Comparison of ENCODE assay signal across 24 cellular contexts in the genomic region with DNA sequence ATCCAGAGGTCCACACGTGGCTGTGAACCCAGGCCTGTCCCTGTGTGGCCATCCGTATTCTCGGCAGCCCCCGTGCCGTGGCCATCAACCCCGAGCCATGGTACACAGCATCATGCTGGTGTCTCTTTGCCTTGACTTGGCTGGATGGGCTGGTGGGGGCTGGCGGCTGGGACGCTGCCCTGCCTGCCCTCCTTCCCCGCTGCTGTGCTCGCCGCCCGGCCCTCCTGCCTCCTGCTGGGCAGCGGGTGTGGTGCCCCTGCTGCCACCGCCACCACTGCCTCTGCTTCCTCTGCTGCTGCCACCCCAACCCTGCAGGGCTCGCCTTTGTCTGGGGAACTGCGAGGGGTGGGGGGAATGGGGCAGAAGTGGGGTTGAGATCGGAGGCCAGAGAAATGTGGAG. TPM values are rescaled to one million over a fixed set of nuclear protein-coding genes. Genes with fewer than 3 reads are reported as not detected.
A peak's percentile ranks its signal among the peaks of the same experiment; 100 is the strongest.
DNase-seq lines count a peak whose midpoint lies in the region; ATAC-seq, FAIRE-seq and TF ChIP-seq lines count a peak whose summit lies in the region.
"Had no signal": no experiment of that assay in that cellular context is flagged by ENCODE, and none has a peak within 500 bp of the region (broad histone marks: within the 10 kb centered on the region; RNA-seq: fewer than 3 reads in every experiment).

No MANE protein-coding gene starts in this region.

- no peak overlapping the region for H3K4ac ChIP-seq in mesendoderm (ENCODE audit: low read depth, low read length)

- H3K9me1 ChIP-seq in K562 (ENCODE audit: control insufficient read depth, insufficient read depth, low read length) = no peaks in the 10 kb centered on the region

- H3K23ac ChIP-seq in mesendoderm (ENCODE audit: low read length) = no peak overlapping the region

- H3K56ac ChIP-seq in mesendoderm (ENCODE audit: low read length) = peak overlapping the region; percentile 49

- no peak overlapping the region for H2BK5ac ChIP-seq in mesendoderm (ENCODE audit: low read length)

- no peak overlapping the region for H2AK5ac ChIP-seq in mesendoderm (ENCODE audit: low read length)

- H3K4me2 ChIP-seq in K562 (ENCODE audit: insufficient read depth, low read length) (no peak overlapping the region), mesendoderm (ENCODE audit: low read length) (no peak overlapping the region)
- H3K4me2 ChIP-seq: KMS-11 had no signal

- peaks cover 13% of the 10 kb centered on the region for H3K36me3 Mint-ChIP-seq in activated CD4-positive, alpha-beta T cell treated with anti-CD3 and anti-CD28 coated beads, Interleukin-2, amount 10 ng/mL, durations not matched to agents 7 days and 5 days (ENCODE audit: low read depth)

- H2BK120ac ChIP-seq in mesendoderm (ENCODE audit: low read depth, low read length) = no peak overlapping the region

- H3K9ac ChIP-seq in K562 (ENCODE audit: insufficient read depth in 1 of 2, low read depth in 2 of 2, low read length in 2 of 2) (no peak overlapping the region), mesendoderm (ENCODE audit: low read length) (no peak overlapping the region)
- H3K9ac ChIP-seq: KMS-11 had no signal

- no peak overlapping the region for H4K5ac ChIP-seq in mesendoderm (ENCODE audit: low read length)

- no peak overlapping the region for H3K27ac Mint-ChIP-seq in activated CD4-positive, alpha-beta T cell treated with anti-CD3 and anti-CD28 coated beads, Interleukin-2, amount 10 ng/mL, durations not matched to agents 7 days and 5 days
- H3K27ac Mint-ChIP-seq: CD4-positive, CD25-positive, alpha-beta regulatory T cell had no signal

- H3K18ac ChIP-seq in mesendoderm (ENCODE audit: low read length) = no peak overlapping the region

- H2BK15ac ChIP-seq in mesendoderm (replicated peaks; ENCODE audit: low read depth) = no peak overlapping the region

- BruUV-seq in K562 (replicated peaks; lab: Mats Ljungman, UMichigan) = no TSS peak

- no peaks in the 10 kb centered on the region for H3K9me3 ChIP-seq in cardiac muscle cell (ENCODE audit: low read depth)
- no peaks in the 10 kb centered on the region for H3K9me3 ChIP-seq in K562 (replicated peaks; ENCODE audit: control insufficient read depth, insufficient read depth, low read depth, low read length)
- no peaks in the 10 kb centered on the region for H3K9me3 ChIP-seq in WERI-Rb-1 (ENCODE audit: severe bottlenecking)
- H3K9me3 ChIP-seq: BE2C, Caco-2, HAP-1 had no signal

- TF ChIP-seq CTCF in cardiac muscle cell (IDR thresholded peaks at IDR 0.05; ENCODE audit: low read depth, low read length) (peak; percentile 7), K562 (IDR thresholded peaks at IDR 0.05 in 2 of 3, conservative IDR thresholded peaks at IDR 0.05 in 1 of 3; ENCODE audit: insufficient read depth in 2 of 3, low read depth in 1 of 3, low read length in 3 of 3) (0 out of 6 replicates have a peak, but pooled peaks of 1 of the 3 experiments have one; percentile 8), WERI-Rb-1 (IDR thresholded peaks at IDR 0.05; ENCODE audit: low read depth, low read length) (no peak)

- H3K27me3 ChIP-seq in cardiac muscle cell = no peaks in the 10 kb centered on the region
- no peaks in the 10 kb centered on the region for H3K27me3 ChIP-seq in K562 (ENCODE audit: control insufficient read depth in 2 of 2, insufficient read depth in 2 of 2, low read length in 2 of 2)
- H3K27me3 ChIP-seq in mesendoderm (ENCODE audit: insufficient read depth, low read length, poor library complexity) = no peaks in the 10 kb centered on the region
- H3K27me3 ChIP-seq in WERI-Rb-1 (ENCODE audit: insufficient read depth, low read depth, severe bottlenecking) = no peaks in the 10 kb centered on the region
- H3K27me3 ChIP-seq: BE2C had no signal

- DNase-seq in cardiac muscle cell (ENCODE audit: low read depth in 1 of 2, low spot score in 1 of 2) (no peak), Right ventricle myocardium superior (no peak), K562 (ENCODE audit: extremely low read depth in 1 of 4, low spot score in 3 of 4) (no peak), mesendoderm (no peak), T1000 (lab: John Stamatoyannopoulos, UW) (no peak), WERI-Rb-1 (no peak)
- no peak for DNase-seq in activated CD4-positive, alpha-beta T cell treated with anti-CD3 and anti-CD28 coated beads, Interleukin-2, amount 10 ng/mL, durations not matched to agents 7 days and 5 days
- DNase-seq: BE2C; Caco-2; CD4-positive, CD25-positive, alpha-beta regulatory T cell; DMS153; GDM1; MV-4-11; NCI-H1694 treated with DMSO at 0.1 percent for 48 hours; NCI-H2107; NCI-H510A; NCI-H774; SHP77 treated with DMSO at 0.1 percent for 48 hours had no signal

- whole genome bisulfite sequencing in K562 (ENCODE audit: insufficient coverage, low coverage, missing lambda C conversion rate) = 79% methylated on average over 9 of the region's 17 CpGs
- WGBS in mesendoderm (ENCODE audit: extremely low coverage, insufficient coverage, low lambda C conversion rate) = no CpG with 5 or more reads among the region's 17 CpGs

- H3K79me2 ChIP-seq in K562 (ENCODE audit: control insufficient read depth, insufficient read depth, low read length) = no peaks in the 10 kb centered on the region
- H3K79me2 ChIP-seq in mesendoderm (ENCODE audit: control insufficient read depth, insufficient read depth, low read length) = peaks cover 2% of the 10 kb centered on the region

- no peaks in the 10 kb centered on the region for H3K27me3 Mint-ChIP-seq in activated CD4-positive, alpha-beta T cell treated with anti-CD3 and anti-CD28 coated beads, Interleukin-2, amount 10 ng/mL, durations not matched to agents 7 days and 5 days
- H3K27me3 Mint-ChIP-seq: CD4-positive, CD25-positive, alpha-beta regulatory T cell had no signal

- H3K36me3 ChIP-seq in cardiac muscle cell (no peaks in the 10 kb centered on the region), K562 (ENCODE audit: control insufficient read depth, insufficient read depth, low read length) (peaks cover 2% of the 10 kb centered on the region; the same call in 1 of the 3 replicates), mesendoderm (ENCODE audit: control insufficient read depth, insufficient read depth, low read length) (peaks cover 7% of the 10 kb centered on the region), WERI-Rb-1 (peaks cover 8% of the 10 kb centered on the region)

- ATAC-seq in Right ventricle myocardium superior (ENCODE audit: poor library complexity) (no peak), K562 (no peak), HG03565 (IDR thresholded peaks at IDR 0.05; ENCODE audit: unreplicated experiment) (no peak)

- H2AFZ ChIP-seq in K562 (ENCODE audit: low read depth, low read length) = no peak overlapping the region

- no peak for TF ChIP-seq RAD21 in K562 (CRISPR knock-in tag; conservative IDR thresholded peaks at IDR 0.05 in 1 of 2, IDR thresholded peaks at IDR 0.05 in 1 of 2)

- intact Hi-C loops in Right ventricle myocardium superior (cut with DNase I) = no loop called here
- intact Hi-C loops in K562 (cut with micrococcal nuclease) = loop anchor here (10.0 kb wide), 1 partner anchor 399 kb away; no protein-coding TSS in a partner anchor

- FAIRE-seq in K562 (lab: Jason Lieb, UNC) = no peak
- FAIRE-seq: A204.1, RCC 7860 had no signal

- no peak overlapping the region for H4K8ac ChIP-seq in mesendoderm (ENCODE audit: low read depth, low read length)

- H3K4me3 ChIP-seq in cardiac muscle cell (no peak overlapping the region), K562 (no peak overlapping the region), mesendoderm (ENCODE audit: low read length) (no peak overlapping the region), WERI-Rb-1 (ENCODE audit: low read depth, low read length) (no peak overlapping the region)
- H3K4me3 ChIP-seq: HAP-1 had no signal

- H3K9me3 Mint-ChIP-seq in activated CD4-positive, alpha-beta T cell treated with anti-CD3 and anti-CD28 coated beads, Interleukin-2, amount 10 ng/mL, durations not matched to agents 7 days and 5 days = no peaks in the 10 kb centered on the region
- H3K9me3 Mint-ChIP-seq: CD4-positive, CD25-positive, alpha-beta regulatory T cell had no signal

- no peak for TF ChIP-seq POLR2A in K562 (conservative IDR thresholded peaks at IDR 0.05)

- peaks cover 6% of the 10 kb centered on the region for H3K79me1 ChIP-seq in mesendoderm (ENCODE audit: low read length)

- H3K4me1 ChIP-seq in cardiac muscle cell (ENCODE audit: low read depth) (no peaks in the 10 kb centered on the region), K562 (replicated peaks in 1 of 2; ENCODE audit: control insufficient read depth in 2 of 2, insufficient read depth in 2 of 2, low read length in 2 of 2) (peaks cover 0 to 15% of the 10 kb centered on the region in 2 experiments; a peak in 2 of 5 replicates), mesendoderm (ENCODE audit: control insufficient read depth, low read depth, low read length) (no peaks in the 10 kb centered on the region)
- H3K4me1 ChIP-seq: BE2C, HAP-1 had no signal

- in situ Hi-C loops in K562 (cut with MboI) = no loop called here

- H3K27ac ChIP-seq in cardiac muscle cell (no peak overlapping the region), K562 (ENCODE audit: extremely low read depth, low read depth, low read length) (no peak overlapping the region), mesendoderm (ENCODE audit: low read depth, low read length) (no peak overlapping the region), WERI-Rb-1 (no peak overlapping the region)
- H3K27ac ChIP-seq: KMS-11 had no signal

- H3K4me3 Mint-ChIP-seq in activated CD4-positive, alpha-beta T cell treated with anti-CD3 and anti-CD28 coated beads, Interleukin-2, amount 10 ng/mL, durations not matched to agents 7 days and 5 days = no peak overlapping the region
- H3K4me3 Mint-ChIP-seq: CD4-positive, CD25-positive, alpha-beta regulatory T cell had no signal

- no peaks in the 10 kb centered on the region for H3K4me1 Mint-ChIP-seq in activated CD4-positive, alpha-beta T cell treated with anti-CD3 and anti-CD28 coated beads, Interleukin-2, amount 10 ng/mL, durations not matched to agents 7 days and 5 days

- CTCF ChIA-PET in K562 (lab: Yijun Ruan, JAX; ENCODE audit: low intra/inter-chr PET ratio) = no interaction called here
- CTCF ChIA-PET in activated CD4-positive, alpha-beta T cell treated with anti-CD3 and anti-CD28 coated beads, Interleukin-2, amount 10 ng/mL, durations not matched to agents 7 days and 5 days (lab: Charles Lee) = no interaction called here

- TF ChIP-seq EP300 in K562 (IDR thresholded peaks at IDR 0.05; ENCODE audit: low read length) = no peak

- POLR2A ChIA-PET in K562 (lab: Yijun Ruan, JAX) = no interaction called here
- POLR2A ChIA-PET in activated CD4-positive, alpha-beta T cell treated with anti-CD3 and anti-CD28 coated beads, Interleukin-2, amount 10 ng/mL, durations not matched to agents 7 days and 5 days (lab: Charles Lee) = no interaction called here

- H4K20me1 ChIP-seq in K562 (replicated peaks; ENCODE audit: control insufficient read depth, insufficient read depth, low read length) = no peaks in the 10 kb centered on the region

RNA-seq across cellular contexts. Expression of a gene that starts 19.7 kb away (rescaled TPM):
- total RNA-seq in cardiac muscle cell = 0.95 and 2.1 TPM in 2 replicates
- 0.64 and 2.7 TPM in 2 replicates for polyA plus RNA-seq in cardiac muscle cell
- total RNA-seq in Right ventricle myocardium superior = 45.2 TPM
- total RNA-seq in K562 (2011; cell fraction: chromatin; rRNA removed; ENCODE audit: low replicate concordance) = 11.5 and 24.1 TPM in 2 replicates
- 15.1 and 17.2 TPM in 2 replicates for total RNA-seq in K562 (2011; cell fraction: nucleolus; rRNA removed)
- total RNA-seq in K562 (2011; cell fraction: nucleoplasm; rRNA removed) = 13.1 and 17.8 TPM in 2 replicates
- total RNA-seq in K562 (2014; rRNA removed) = 4.3 and 5.9 TPM in 2 replicates
- total RNA-seq in K562 (2014; rRNA removed; fragmentation: Illumina TruSeq; extraction: Trizol) = 1.6 and 1.8 TPM in 2 replicates
- total RNA-seq in K562 (2015; rRNA removed; fragmentation: Illumina TruSeq; extraction: Trizol) = 1.8 and 2.3 TPM in 2 replicates
- total RNA-seq in K562 (2021) = 26.3 and 32.2 TPM in 2 replicates
- polyA plus RNA-seq in K562 (2011; rRNA removed) = 3.0 and 9.6 TPM in 2 replicates
- 6.5 and 11.7 TPM in 2 replicates for polyA plus RNA-seq in K562 (2011; cell fraction: cytosol; rRNA removed)
- polyA plus RNA-seq in K562 (2011; cell fraction: nucleus; rRNA removed) = 5.3 and 11.9 TPM in 2 replicates
- polyA plus RNA-seq in K562 (2012) = 20.4 and 23.6 TPM in 2 replicates
- 14.7 and 15.3 TPM in 2 replicates for polyA plus RNA-seq in K562 (2014; fragmentation: Illumina TruSeq; extraction: Trizol)
- 1 to 10 TPM; 1.7 to 2.1 TPM for polyA plus RNA-seq in K562 (2014; fragmentation: Nextera tagmentation; extraction: Ambion mirVana)
- polyA plus RNA-seq in K562 (2014; rRNA removed) = 7.5 and 9.0 TPM in 2 replicates
- polyA minus RNA-seq in K562 (2011; rRNA and poly(A)+ RNA removed) = 4.3 and 4.9 TPM in 2 replicates
- polyA minus RNA-seq in K562 (2011; cell fraction: cytosol; rRNA and poly(A)+ RNA removed) = 31.8 and 37.0 TPM in 2 replicates
- polyA minus RNA-seq in K562 (2011; cell fraction: nucleus; rRNA and poly(A)+ RNA removed) = 7.6 and 8.9 TPM in 2 replicates
- 7.1 TPM for polyA plus RNA-seq in mesendoderm (2013, experiment 1 of 2)
- 7.0 TPM for polyA plus RNA-seq in mesendoderm (2013, experiment 2 of 2)
- not detected for total RNA-seq in activated CD4-positive, alpha-beta T cell treated with anti-CD3 and anti-CD28 coated beads, Interleukin-2, amount 10 ng/mL, durations not matched to agents 7 days and 5 days
- total RNA-seq: OCI-LY7 had no signal

RNA-seq across cellular contexts. Expression of a gene that starts 51.9 kb away (rescaled TPM):
- total RNA-seq in cardiac muscle cell (149 and 278 TPM in 2 replicates), Right ventricle myocardium superior (153 TPM), K562 (2014; rRNA removed) (254 and 304 TPM in 2 replicates), K562 (2014; rRNA removed; fragmentation: Illumina TruSeq; extraction: Trizol) (97.1 and 111 TPM in 2 replicates), K562 (2015; rRNA removed; fragmentation: Illumina TruSeq; extraction: Trizol) (139 and 145 TPM in 2 replicates), K562 (2021) (207 and 231 TPM in 2 replicates)
- polyA plus RNA-seq in cardiac muscle cell (81.8 and 112 TPM in 2 replicates), K562 (2011; rRNA removed) (146 and 189 TPM in 2 replicates), K562 (2014; fragmentation: Illumina TruSeq; extraction: Trizol) (113 and 268 TPM in 2 replicates), K562 (2014; fragmentation: Nextera tagmentation; extraction: Ambion mirVana) (1 to 10 TPM; 6.5 to 7.0 TPM), K562 (2014; rRNA removed) (257 and 274 TPM in 2 replicates)
- total RNA-seq in K562 (2011; cell fraction: chromatin; rRNA removed; ENCODE audit: low replicate concordance) = 71.9 and 141 TPM in 2 replicates
- total RNA-seq in K562 (2011; cell fraction: nucleolus; rRNA removed) = 125 and 129 TPM in 2 replicates
- total RNA-seq in K562 (2011; cell fraction: nucleoplasm; rRNA removed) = 105 and 135 TPM in 2 replicates
- 121 and 183 TPM in 2 replicates for polyA plus RNA-seq in K562 (2011; cell fraction: cytosol; rRNA removed)
- 86.3 and 109 TPM in 2 replicates for polyA plus RNA-seq in K562 (2011; cell fraction: nucleus; rRNA removed)
- polyA plus RNA-seq in K562 (2012) = 423 and 620 TPM in 2 replicates
- 48.0 and 49.6 TPM in 2 replicates for polyA minus RNA-seq in K562 (2011; rRNA and poly(A)+ RNA removed)
- polyA minus RNA-seq in K562 (2011; cell fraction: cytosol; rRNA and poly(A)+ RNA removed) = 107 and 130 TPM in 2 replicates
- polyA minus RNA-seq in K562 (2011; cell fraction: nucleus; rRNA and poly(A)+ RNA removed) = 35.7 and 49.4 TPM in 2 replicates
- 291 TPM for polyA plus RNA-seq in mesendoderm (2013, experiment 1 of 2)
- 305 TPM for polyA plus RNA-seq in mesendoderm (2013, experiment 2 of 2)
- total RNA-seq in activated CD4-positive, alpha-beta T cell treated with anti-CD3 and anti-CD28 coated beads, Interleukin-2, amount 10 ng/mL, durations not matched to agents 7 days and 5 days = 100 to 1,000 TPM; 368 to 402 TPM
